In the genomic region with DNA sequence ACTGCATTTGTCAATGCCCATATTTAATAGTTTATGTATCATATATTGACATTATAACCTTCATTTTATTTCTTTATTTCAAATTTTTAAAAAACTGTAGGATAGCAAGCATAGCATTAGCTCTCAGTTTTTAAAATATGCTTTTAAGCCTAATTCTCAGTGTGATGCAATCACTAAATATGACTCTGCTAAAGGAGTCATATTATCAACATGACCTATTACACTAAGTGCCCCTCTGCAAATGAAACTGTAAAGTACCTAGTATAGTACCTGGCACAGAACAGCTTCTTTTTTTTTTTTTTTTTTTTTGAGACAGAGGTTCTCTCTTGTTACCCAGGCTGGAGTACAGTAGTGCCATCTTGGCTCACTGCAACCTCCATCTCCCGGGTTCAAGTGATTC, we compare ENCODE assay signal across 28 cellular contexts.
DNase-seq lines count a peak whose midpoint lies in the region; ATAC-seq, FAIRE-seq and TF ChIP-seq lines count a peak whose summit lies in the region.
"Had no signal": no experiment of that assay in that cellular context is flagged by ENCODE, and none has a peak within 500 bp of the region (broad histone marks: within the 10 kb centered on the region; RNA-seq: fewer than 3 reads in every experiment).

No MANE protein-coding gene starts in this region.

- no peak overlapping the region for H3K27ac Mint-ChIP-seq in WTC11
- H3K27ac Mint-ChIP-seq: activated CD8-positive, alpha-beta T cell treated with anti-CD3 and anti-CD28 coated beads for 36 hours; activated naive CD8-positive, alpha-beta T cell; activated T-helper 2 cell treated with anti-CD3 and anti-CD28 coated beads, Interferon-gamma antibody, Interleukin-2, Interleukin-4, amounts not matched to agents 10 μg/mL and 5 μg/mL and 100 μg/mL, durations not matched to agents 14 hours and 24 hours and 36 hours; CD4-positive, CD25-positive, alpha-beta regulatory T cell; immature natural killer cell had no signal

- H3K9me3 ChIP-seq in HUES64 (ENCODE audit: insufficient read depth, low read depth, low read length) = no peaks in the 10 kb centered on the region
- no peaks in the 10 kb centered on the region for H3K9me3 ChIP-seq in left lung
- no peaks in the 10 kb centered on the region for H3K9me3 ChIP-seq in MM.1S (replicated peaks; ENCODE audit: insufficient read depth, low read length)
- H3K9me3 ChIP-seq: ascending aorta, neutrophil, Peyer's patch, psoas muscle, SJSA1 had no signal

- no peaks in the 10 kb centered on the region for H4K20me1 ChIP-seq in MM.1S (ENCODE audit: insufficient read depth, low read length)

- peaks cover 23% of the 10 kb centered on the region for H3K36me3 ChIP-seq in HUES64 (ENCODE audit: insufficient read depth, low read length)
- peaks cover 2 to 26% of the 10 kb centered on the region in 2 donors for H3K36me3 ChIP-seq in left lung
- no peaks in the 10 kb centered on the region for H3K36me3 ChIP-seq in MM.1S (replicated peaks; ENCODE audit: insufficient read depth, low read length)

- ATAC-seq in WTC11 (no peak), left lung (peak; percentile 58), HG02763 (IDR thresholded peaks at IDR 0.05; ENCODE audit: unreplicated experiment) (no peak)
- ATAC-seq: activated CD8-positive, alpha-beta T cell treated with anti-CD3 and anti-CD28 coated beads for 36 hours; left lobe of liver had no signal

- no peaks in the 10 kb centered on the region for H3F3A ChIP-seq in MM.1S (ENCODE audit: insufficient read depth, low read length)

- no peaks in the 10 kb centered on the region for H3K79me2 ChIP-seq in MM.1S (ENCODE audit: low read length)

- peak; percentile 13 for DNase-seq in DMS79 treated with DMSO at 0.1 percent for 48 hours (lab: John Stamatoyannopoulos, UW)
- DNase-seq in DMS79 (lab: John Stamatoyannopoulos, UW) = no peak
- no peak for DNase-seq in WTC11 (ENCODE audit: low spot score)
- no peak for DNase-seq in left lung
- no peak for DNase-seq in MM.1S
- DNase-seq in H54 (ENCODE audit: insufficient read length, low spot score) = no peak
- DNase-seq: 8988T; activated CD8-positive, alpha-beta T cell treated with anti-CD3 and anti-CD28 coated beads for 36 hours; CD4-positive, CD25-positive, alpha-beta regulatory T cell; central memory CD4-positive, alpha-beta T cell; dermis blood vessel endothelial cell; hippocampal formation; immature natural killer cell; NCI-H1417 treated with DMSO at 0.1 percent for 48 hours; NCI-H524 treated with DMSO at 0.1 percent for 48 hours; Peyer's patch; psoas muscle; stimulated activated naive CD4-positive, alpha-beta T cell; T-helper 1 cell had no signal

- TF ChIP-seq CTCF in WTC11 (IDR thresholded peaks at IDR 0.05) (no peak), left lung (IDR thresholded peaks at IDR 0.05) (no peak), MM.1S (IDR thresholded peaks at IDR 0.05; ENCODE audit: low read length) (no peak)

- H3K9ac ChIP-seq in HUES64 (ENCODE audit: low read depth, low read length) (no peak overlapping the region), MM.1S (ENCODE audit: low read length) (no peak overlapping the region)

- H3K36me3 Mint-ChIP-seq in WTC11 = peaks cover 11% of the 10 kb centered on the region

- no peaks in the 10 kb centered on the region for H3K27me3 Mint-ChIP-seq in WTC11 (ENCODE audit: low read depth)
- H3K27me3 Mint-ChIP-seq: activated CD8-positive, alpha-beta T cell treated with anti-CD3 and anti-CD28 coated beads for 36 hours; activated naive CD8-positive, alpha-beta T cell; CD4-positive, CD25-positive, alpha-beta regulatory T cell had no signal

- TF ChIP-seq POLR2A in H54 (IDR thresholded peaks at IDR 0.05; ENCODE audit: low read depth, low read length) = no peak

- H3K4me3 ChIP-seq in HUES64 (ENCODE audit: low read length) (no peak overlapping the region), left lung (no peak overlapping the region), MM.1S (ENCODE audit: low read length) (no peak overlapping the region)
- H3K4me3 ChIP-seq: ascending aorta, Peyer's patch, psoas muscle, SJSA1 had no signal

- H3K9me2 ChIP-seq in MM.1S (replicated peaks; ENCODE audit: insufficient read depth, low read length) = no peaks in the 10 kb centered on the region

- no peak for FAIRE-seq in H54 (lab: Jason Lieb, UNC)
- FAIRE-seq: urothelium cell line had no signal

- H3K27ac ChIP-seq in HUES64 (ENCODE audit: low read depth, low read length) (peak overlapping the region; percentile 45; the same call in 1 of the 2 replicates), left lung (no peak overlapping the region), MM.1S (ENCODE audit: low read length) (no peak overlapping the region)
- H3K27ac ChIP-seq: ascending aorta, neutrophil, Peyer's patch, psoas muscle, SJSA1 had no signal

- no peaks in the 10 kb centered on the region for H3K9me3 Mint-ChIP-seq in WTC11
- H3K9me3 Mint-ChIP-seq: activated CD8-positive, alpha-beta T cell treated with anti-CD3 and anti-CD28 coated beads for 36 hours; activated T-helper 2 cell treated with anti-CD3 and anti-CD28 coated beads, Interferon-gamma antibody, Interleukin-2, Interleukin-4, amounts not matched to agents 10 μg/mL and 5 μg/mL and 100 μg/mL, durations not matched to agents 14 hours and 24 hours and 36 hours; CD4-positive, CD25-positive, alpha-beta regulatory T cell; immature natural killer cell had no signal

- peaks cover 59% of the 10 kb centered on the region for H3K4me1 ChIP-seq in HUES64 (ENCODE audit: insufficient read depth, low read length)
- peaks cover 4 to 26% of the 10 kb centered on the region in 2 donors for H3K4me1 ChIP-seq in left lung
- H3K4me1 ChIP-seq in MM.1S (ENCODE audit: low read length) = no peaks in the 10 kb centered on the region
- H3K4me1 ChIP-seq: ascending aorta, psoas muscle had no signal

- intact Hi-C loops in left lung (cut with DNase I) = no loop called here

- H3K4me2 ChIP-seq in MM.1S (ENCODE audit: low read depth, low read length) = no peak overlapping the region

- 94% methylated on average over 1 of the region's 1 CpG for WGBS in HUES64

- no peak overlapping the region for H2AFZ ChIP-seq in MM.1S (ENCODE audit: low read length)

- no peaks in the 10 kb centered on the region for H3K27me3 ChIP-seq in HUES64 (ENCODE audit: insufficient read depth, low read length)
- H3K27me3 ChIP-seq in left lung = no peaks in the 10 kb centered on the region
- no peaks in the 10 kb centered on the region for H3K27me3 ChIP-seq in MM.1S (replicated peaks; ENCODE audit: insufficient read depth, low read length)
- H3K27me3 ChIP-seq: ascending aorta, neutrophil, Peyer's patch, SJSA1 had no signal

- CTCF ChIA-PET in WTC11 (lab: Charles Lee) = no interaction called here

- POLR2A ChIA-PET in WTC11 (lab: Charles Lee) = interaction anchor here (0.8 kb wide), 1 partner anchor 31 kb away, joined by 3 read pairs; no protein-coding TSS in a partner anchor

- H3K4me3 Mint-ChIP-seq in WTC11 = peak overlapping the region; percentile 54; the same call in 1 of the 2 replicates
- H3K4me3 Mint-ChIP-seq: activated CD8-positive, alpha-beta T cell treated with anti-CD3 and anti-CD28 coated beads for 36 hours; activated naive CD8-positive, alpha-beta T cell; CD4-positive, CD25-positive, alpha-beta regulatory T cell; immature natural killer cell had no signal

- peaks cover 68% of the 10 kb centered on the region for H3K4me1 Mint-ChIP-seq in WTC11
- H3K4me1 Mint-ChIP-seq: immature natural killer cell had no signal

TF ChIP-seq in WTC11, 78 proteins besides CTCF, POLR2A, EP300 and RAD21 (continues in another document):
- no peak for TF ChIP-seq ESRRA (CRISPR knock-in tag; IDR thresholded peaks at IDR 0.05; ENCODE audit: borderline replicate concordance)
- TF ChIP-seq, protein P1, sequence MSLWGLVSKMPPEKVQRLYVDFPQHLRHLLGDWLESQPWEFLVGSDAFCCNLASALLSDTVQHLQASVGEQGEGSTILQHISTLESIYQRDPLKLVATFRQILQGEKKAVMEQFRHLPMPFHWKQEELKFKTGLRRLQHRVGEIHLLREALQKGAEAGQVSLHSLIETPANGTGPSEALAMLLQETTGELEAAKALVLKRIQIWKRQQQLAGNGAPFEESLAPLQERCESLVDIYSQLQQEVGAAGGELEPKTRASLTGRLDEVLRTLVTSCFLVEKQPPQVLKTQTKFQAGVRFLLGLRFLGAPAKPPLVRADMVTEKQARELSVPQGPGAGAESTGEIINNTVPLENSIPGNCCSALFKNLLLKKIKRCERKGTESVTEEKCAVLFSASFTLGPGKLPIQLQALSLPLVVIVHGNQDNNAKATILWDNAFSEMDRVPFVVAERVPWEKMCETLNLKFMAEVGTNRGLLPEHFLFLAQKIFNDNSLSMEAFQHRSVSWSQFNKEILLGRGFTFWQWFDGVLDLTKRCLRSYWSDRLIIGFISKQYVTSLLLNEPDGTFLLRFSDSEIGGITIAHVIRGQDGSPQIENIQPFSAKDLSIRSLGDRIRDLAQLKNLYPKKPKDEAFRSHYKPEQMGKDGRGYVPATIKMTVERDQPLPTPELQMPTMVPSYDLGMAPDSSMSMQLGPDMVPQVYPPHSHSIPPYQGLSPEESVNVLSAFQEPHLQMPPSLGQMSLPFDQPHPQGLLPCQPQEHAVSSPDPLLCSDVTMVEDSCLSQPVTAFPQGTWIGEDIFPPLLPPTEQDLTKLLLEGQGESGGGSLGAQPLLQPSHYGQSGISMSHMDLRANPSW (CRISPR knock-in tag; conservative IDR thresholded peaks at IDR 0.05; ENCODE audit: low read depth) = no peak
- no peak for TF ChIP-seq GRHL2 (CRISPR knock-in tag; IDR thresholded peaks at IDR 0.05; ENCODE audit: insufficient replicate concordance, severe bottlenecking)
- TF ChIP-seq, protein P2, sequence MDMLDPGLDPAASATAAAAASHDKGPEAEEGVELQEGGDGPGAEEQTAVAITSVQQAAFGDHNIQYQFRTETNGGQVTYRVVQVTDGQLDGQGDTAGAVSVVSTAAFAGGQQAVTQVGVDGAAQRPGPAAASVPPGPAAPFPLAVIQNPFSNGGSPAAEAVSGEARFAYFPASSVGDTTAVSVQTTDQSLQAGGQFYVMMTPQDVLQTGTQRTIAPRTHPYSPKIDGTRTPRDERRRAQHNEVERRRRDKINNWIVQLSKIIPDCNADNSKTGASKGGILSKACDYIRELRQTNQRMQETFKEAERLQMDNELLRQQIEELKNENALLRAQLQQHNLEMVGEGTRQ (CRISPR knock-in tag; IDR thresholded peaks at IDR 0.05) = no peak
- no peak for TF ChIP-seq ETV6 (CRISPR knock-in tag; IDR thresholded peaks at IDR 0.05)
- TF ChIP-seq, protein P3, sequence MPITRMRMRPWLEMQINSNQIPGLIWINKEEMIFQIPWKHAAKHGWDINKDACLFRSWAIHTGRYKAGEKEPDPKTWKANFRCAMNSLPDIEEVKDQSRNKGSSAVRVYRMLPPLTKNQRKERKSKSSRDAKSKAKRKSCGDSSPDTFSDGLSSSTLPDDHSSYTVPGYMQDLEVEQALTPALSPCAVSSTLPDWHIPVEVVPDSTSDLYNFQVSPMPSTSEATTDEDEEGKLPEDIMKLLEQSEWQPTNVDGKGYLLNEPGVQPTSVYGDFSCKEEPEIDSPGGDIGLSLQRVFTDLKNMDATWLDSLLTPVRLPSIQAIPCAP (CRISPR knock-in tag; IDR thresholded peaks at IDR 0.05) = no peak
